32 cellular contexts compared by ENCODE assay signal in genomic region chr3:133125802-133126201, GRCh38.
"Had no signal": no experiment of that assay in that cellular context is flagged by ENCODE, and none has a peak within 500 bp of the region (broad histone marks: within the 10 kb centered on the region; RNA-seq: fewer than 3 reads in every experiment).

No MANE protein-coding gene starts in this region.

- H3K36me3 Mint-ChIP-seq: activated CD4-positive, alpha-beta memory T cell treated with anti-CD3 and anti-CD28 coated beads for 36 hours; activated naive CD4-positive, alpha-beta T cell treated with anti-CD3 and anti-CD28 coated beads, Interleukin-2, amount 50 U/mL, for 72 hours; activated naive CD8-positive, alpha-beta T cell treated with anti-CD3 and anti-CD28 coated beads for 36 hours had no signal

- H3K9me3 Mint-ChIP-seq: activated B cell treated with CpG ODN at 0.5 μM for 24 hours; activated CD4-positive, alpha-beta memory T cell treated with anti-CD3 and anti-CD28 coated beads for 36 hours; activated CD4-positive, alpha-beta T cell treated with anti-CD3 and anti-CD28 coated beads, Interleukin-2, amount 10 ng/mL, durations not matched to agents 24 days and 14 days; activated CD8-positive, alpha-beta T cell treated with anti-CD3 and anti-CD28 coated beads for 36 hours; activated naive CD4-positive, alpha-beta T cell treated with anti-CD3 and anti-CD28 coated beads for 36 hours; activated naive CD4-positive, alpha-beta T cell treated with anti-CD3 and anti-CD28 coated beads, Interleukin-2, amount 50 U/mL, for 72 hours; activated naive CD8-positive, alpha-beta T cell treated with anti-CD3 and anti-CD28 coated beads for 36 hours; activated T-cell treated with anti-CD3 and anti-CD28 coated beads, Interleukin-2, amount 50 U/mL, for 4 hours; activated T-cell treated with anti-CD3 and anti-CD28 coated beads, Interleukin-2, amount 50 U/mL, for 72 hours; activated T-helper 1 cell treated with anti-CD3 and anti-CD28 coated beads, Interleukin-12 subunit alpha, Interleukin-12 subunit beta, Interleukin-2, Interleukin-4 antibody, amounts not matched to agents 30 ng/mL and 10 ng/mL and 1 ng/mL, durations not matched to agents 14 hours and 24 hours and 36 hours; activated T-helper 17 cell treated with anti-CD3 and anti-CD28 coated beads, Interleukin-2, amount 50 U/mL, for 72 hours; central memory CD8-positive, alpha-beta T cell; T-helper 1 cell treated with Interleukin-12 subunit alpha and Interleukin-12 subunit beta and Interleukin-4 antibody, amounts not matched to agents 30 μg/mL and 1 μg/mL, for 36 hours; T-helper 2 cell treated with Interferon-gamma antibody and Interleukin-4, amounts not matched to agents 5 μg/mL and 100 μg/mL, for 36 hours had no signal

- H3K4me1 Mint-ChIP-seq: activated B cell treated with CpG ODN at 0.5 μM for 24 hours; activated CD4-positive, alpha-beta T cell treated with anti-CD3 and anti-CD28 coated beads, Interleukin-2, amount 10 ng/mL, durations not matched to agents 24 days and 14 days; activated naive CD8-positive, alpha-beta T cell treated with anti-CD3 and anti-CD28 coated beads for 36 hours; activated T-helper 17 cell treated with anti-CD3 and anti-CD28 coated beads, Interleukin-2, amount 50 U/mL, for 72 hours; central memory CD8-positive, alpha-beta T cell had no signal

- H3K27me3 Mint-ChIP-seq: central memory CD8-positive, alpha-beta T cell had no signal

- DNase-seq: activated B cell treated with CpG ODN at 0.5 μM for 24 hours; activated CD4-positive, alpha-beta memory T cell treated with anti-CD3 and anti-CD28 coated beads for 36 hours; activated CD4-positive, alpha-beta T cell treated with anti-CD3 and anti-CD28 coated beads for 4 hours; activated CD4-positive, alpha-beta T cell treated with anti-CD3 and anti-CD28 coated beads, Interleukin-2, amount 10 ng/mL, durations not matched to agents 24 days and 14 days; activated CD4-positive, alpha-beta T cell treated with anti-CD3 and anti-CD28 coated beads, Interleukin-2, amount 50 U/mL, for 1 hour; activated CD4-positive, alpha-beta T cell treated with anti-CD3 and anti-CD28 coated beads, Interleukin-2, amount 50 U/mL, for 4 hours; activated CD4-positive, CD25-positive, alpha-beta regulatory T cell treated with anti-CD3 and anti-CD28 coated beads, Interleukin-2, amount 50 U/mL, for 72 hours; activated CD8-positive, alpha-beta memory T cell treated with anti-CD3 and anti-CD28 coated beads, Interleukin-2, amount 50 U/mL, for 4 hours; activated CD8-positive, alpha-beta T cell treated with anti-CD3 and anti-CD28 coated beads for 36 hours; activated effector memory CD4-positive, alpha-beta T cell treated with anti-CD3 and anti-CD28 coated beads, Interleukin-2, amount 50 U/mL, for 16 hours; activated gamma-delta T cell treated with Interleukin-2 at 50 U/mL for 16 hours; activated naive CD4-positive, alpha-beta T cell; activated naive CD4-positive, alpha-beta T cell treated with anti-CD3 and anti-CD28 coated beads for 36 hours; activated naive CD4-positive, alpha-beta T cell treated with anti-CD3 and anti-CD28 coated beads, Interleukin-2, amount 50 U/mL, for 16 hours; activated naive CD8-positive, alpha-beta T cell treated with anti-CD3 and anti-CD28 coated beads for 36 hours; activated T-cell treated with anti-CD3 and anti-CD28 coated beads for 4 hours; activated T-cell treated with anti-CD3 and anti-CD28 coated beads, Interleukin-2, amount 50 U/mL, for 1 hour; activated T-cell treated with anti-CD3 and anti-CD28 coated beads, Interleukin-2, amount 50 U/mL, for 4 hours; activated T-cell treated with anti-CD3 and anti-CD28 coated beads, Interleukin-2, amount 50 U/mL, for 72 hours; adrenal gland; amniotic stem cell; brain microvascular endothelial cell; cerebellar nuclear complex; T-helper 1 cell; T-helper 2 cell; T-helper 9 cell had no signal

- H3K4me3 Mint-ChIP-seq: activated B cell treated with CpG ODN at 0.5 μM for 24 hours; activated CD4-positive, alpha-beta memory T cell treated with anti-CD3 and anti-CD28 coated beads for 36 hours; activated CD4-positive, alpha-beta T cell treated with anti-CD3 and anti-CD28 coated beads, Interleukin-2, amount 10 ng/mL, durations not matched to agents 24 days and 14 days; activated CD8-positive, alpha-beta T cell treated with anti-CD3 and anti-CD28 coated beads for 36 hours; activated naive CD4-positive, alpha-beta T cell treated with anti-CD3 and anti-CD28 coated beads for 36 hours; activated naive CD8-positive, alpha-beta T cell treated with anti-CD3 and anti-CD28 coated beads for 36 hours; activated T-cell treated with anti-CD3 and anti-CD28 coated beads, Interleukin-2, amount 50 U/mL, for 4 hours; activated T-cell treated with anti-CD3 and anti-CD28 coated beads, Interleukin-2, amount 50 U/mL, for 72 hours; activated T-helper 1 cell treated with anti-CD3 and anti-CD28 coated beads, Interleukin-12 subunit alpha, Interleukin-12 subunit beta, Interleukin-2, Interleukin-4 antibody, amounts not matched to agents 30 ng/mL and 10 ng/mL and 1 ng/mL, durations not matched to agents 14 hours and 24 hours and 36 hours; activated T-helper 17 cell treated with anti-CD3 and anti-CD28 coated beads, Interleukin-2, amount 50 U/mL, for 72 hours; central memory CD8-positive, alpha-beta T cell; T-helper 1 cell treated with Interleukin-12 subunit alpha and Interleukin-12 subunit beta and Interleukin-4 antibody, amounts not matched to agents 30 μg/mL and 1 μg/mL, for 36 hours; T-helper 2 cell treated with Interferon-gamma antibody and Interleukin-4, amounts not matched to agents 5 μg/mL and 100 μg/mL, for 36 hours had no signal

- H3K27ac Mint-ChIP-seq: activated B cell treated with CpG ODN at 0.5 μM for 24 hours; activated CD4-positive, alpha-beta memory T cell treated with anti-CD3 and anti-CD28 coated beads for 36 hours; activated CD4-positive, alpha-beta T cell treated with anti-CD3 and anti-CD28 coated beads, Interleukin-2, amount 10 ng/mL, durations not matched to agents 24 days and 14 days; activated CD8-positive, alpha-beta T cell treated with anti-CD3 and anti-CD28 coated beads for 36 hours; activated naive CD4-positive, alpha-beta T cell treated with anti-CD3 and anti-CD28 coated beads for 36 hours; activated naive CD4-positive, alpha-beta T cell treated with anti-CD3 and anti-CD28 coated beads, Interleukin-2, amount 50 U/mL, for 72 hours; activated naive CD8-positive, alpha-beta T cell treated with anti-CD3 and anti-CD28 coated beads for 36 hours; activated T-cell treated with anti-CD3 and anti-CD28 coated beads, Interleukin-2, amount 50 U/mL, for 72 hours; activated T-helper 1 cell treated with anti-CD3 and anti-CD28 coated beads, Interleukin-12 subunit alpha, Interleukin-12 subunit beta, Interleukin-2, Interleukin-4 antibody, amounts not matched to agents 30 ng/mL and 10 ng/mL and 1 ng/mL, durations not matched to agents 14 hours and 24 hours and 36 hours; activated T-helper 17 cell treated with anti-CD3 and anti-CD28 coated beads, Interleukin-2, amount 50 U/mL, for 72 hours; T-helper 1 cell treated with Interleukin-12 subunit alpha and Interleukin-12 subunit beta and Interleukin-4 antibody, amounts not matched to agents 30 μg/mL and 1 μg/mL, for 36 hours; T-helper 2 cell treated with Interferon-gamma antibody and Interleukin-4, amounts not matched to agents 5 μg/mL and 100 μg/mL, for 36 hours had no signal
